1 cellular context compared by ENCODE assay signal in the genomic region with DNA sequence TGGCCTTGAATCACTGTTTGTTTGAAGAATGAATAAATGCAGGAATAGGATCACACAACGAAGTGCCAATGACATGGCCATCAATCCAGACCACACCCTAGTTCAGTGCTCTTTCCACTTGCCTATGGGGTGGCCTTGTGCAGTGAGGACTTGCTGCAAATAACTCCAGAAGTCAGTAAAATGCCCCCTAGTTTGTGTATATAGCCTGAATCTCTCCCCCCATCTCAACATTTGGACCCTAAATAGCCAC.
TF ChIP-seq lines count a peak whose summit lies in the region.

No MANE protein-coding gene starts in this region.

TF ChIP-seq in HepG2, 621 proteins besides CTCF, POLR2A, EP300 and RAD21 (continued from another document and continues in another):
- TF ChIP-seq, protein P1, sequence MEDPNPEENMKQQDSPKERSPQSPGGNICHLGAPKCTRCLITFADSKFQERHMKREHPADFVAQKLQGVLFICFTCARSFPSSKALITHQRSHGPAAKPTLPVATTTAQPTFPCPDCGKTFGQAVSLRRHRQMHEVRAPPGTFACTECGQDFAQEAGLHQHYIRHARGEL (CRISPR knock-in tag; IDR thresholded peaks at IDR 0.05), result no peak
- TF ChIP-seq ELF1 (CRISPR knock-in tag; IDR thresholded peaks at IDR 0.05), result no peak
- no peak for TF ChIP-seq ZNF337 (CRISPR knock-in tag; IDR thresholded peaks at IDR 0.05; ENCODE audit: borderline replicate concordance, low read depth)
- TF ChIP-seq FOXP1 (IDR thresholded peaks at IDR 0.05), result no peak
- TF ChIP-seq FOXP1 (CRISPR knock-in tag; IDR thresholded peaks at IDR 0.05), result no peak
- TF ChIP-seq RBAK (CRISPR knock-in tag; IDR thresholded peaks at IDR 0.05), result no peak
- TF ChIP-seq PCBP2 (optimal IDR thresholded peaks at IDR 0.05; ENCODE audit: low read depth, low read length, poor library complexity, severe bottlenecking), result no peak
- TF ChIP-seq PATZ1 (CRISPR knock-in tag; IDR thresholded peaks at IDR 0.05), result no peak
- TF ChIP-seq SRSF4 (IDR thresholded peaks at IDR 0.05; ENCODE audit: low read depth, low read length, poor library complexity, severe bottlenecking), result no peak
- TF ChIP-seq ZNF280B (CRISPR knock-in tag; IDR thresholded peaks at IDR 0.05; ENCODE audit: borderline replicate concordance), result no peak
- no peak for TF ChIP-seq ZSCAN30 (CRISPR knock-in tag; IDR thresholded peaks at IDR 0.05)
- TF ChIP-seq, protein P2, sequence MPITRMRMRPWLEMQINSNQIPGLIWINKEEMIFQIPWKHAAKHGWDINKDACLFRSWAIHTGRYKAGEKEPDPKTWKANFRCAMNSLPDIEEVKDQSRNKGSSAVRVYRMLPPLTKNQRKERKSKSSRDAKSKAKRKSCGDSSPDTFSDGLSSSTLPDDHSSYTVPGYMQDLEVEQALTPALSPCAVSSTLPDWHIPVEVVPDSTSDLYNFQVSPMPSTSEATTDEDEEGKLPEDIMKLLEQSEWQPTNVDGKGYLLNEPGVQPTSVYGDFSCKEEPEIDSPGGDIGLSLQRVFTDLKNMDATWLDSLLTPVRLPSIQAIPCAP (CRISPR knock-in tag; IDR thresholded peaks at IDR 0.05; ENCODE audit: low read depth), result no peak
- TF ChIP-seq ZBTB46 (CRISPR knock-in tag; IDR thresholded peaks at IDR 0.05; ENCODE audit: borderline replicate concordance), result no peak; the same call in 1 of the 2 replicates
- no peak for TF ChIP-seq ZNF800 (CRISPR knock-in tag; IDR thresholded peaks at IDR 0.05)
- no peak for TF ChIP-seq ZNF530 (CRISPR knock-in tag; IDR thresholded peaks at IDR 0.05; ENCODE audit: low read depth)
- TF ChIP-seq SRSF1 (optimal IDR thresholded peaks at IDR 0.05; ENCODE audit: low read depth, low read length), result no peak
- TF ChIP-seq MEF2D (CRISPR knock-in tag; IDR thresholded peaks at IDR 0.05), result no peak
- TF ChIP-seq ZNF83 (CRISPR knock-in tag; IDR thresholded peaks at IDR 0.05; ENCODE audit: borderline replicate concordance), result no peak
- no peak for TF ChIP-seq TAF15 (IDR thresholded peaks at IDR 0.05; ENCODE audit: low read depth, low read length, poor library complexity, severe bottlenecking)
- no peak for TF ChIP-seq BRD4 (CRISPR knock-in tag; IDR thresholded peaks at IDR 0.05)
- TF ChIP-seq CBFB (CRISPR knock-in tag; IDR thresholded peaks at IDR 0.05), result no peak
- no peak for TF ChIP-seq REXO4 (CRISPR knock-in tag; IDR thresholded peaks at IDR 0.05; ENCODE audit: borderline replicate concordance)
- no peak for TF ChIP-seq IRX3 (CRISPR knock-in tag; IDR thresholded peaks at IDR 0.05; ENCODE audit: borderline replicate concordance, low read depth)
- TF ChIP-seq SMARCC2 (IDR thresholded peaks at IDR 0.05), result no peak
- TF ChIP-seq ZNF790 (CRISPR knock-in tag; IDR thresholded peaks at IDR 0.05; ENCODE audit: borderline replicate concordance), result no peak
- TF ChIP-seq MED13 (CRISPR knock-in tag; IDR thresholded peaks at IDR 0.05), result no peak
- TF ChIP-seq ZZZ3 (CRISPR knock-in tag; IDR thresholded peaks at IDR 0.05; ENCODE audit: borderline replicate concordance), result no peak
- TF ChIP-seq FOXA1 (IDR thresholded peaks at IDR 0.05), result no peak
- TF ChIP-seq FOXA1 (CRISPR knock-in tag; IDR thresholded peaks at IDR 0.05), result 0 out of 2 replicates have a peak, but pooled peaks have one; percentile 26
- TF ChIP-seq PBX3 (CRISPR knock-in tag; IDR thresholded peaks at IDR 0.05; ENCODE audit: borderline replicate concordance), result no peak
- no peak for TF ChIP-seq SYNCRIP (IDR thresholded peaks at IDR 0.05; ENCODE audit: insufficient read depth, low read depth, low read length)
- TF ChIP-seq NAIF1 (CRISPR knock-in tag; IDR thresholded peaks at IDR 0.05; ENCODE audit: borderline replicate concordance), result no peak
- no peak; the same call in 1 of the 2 replicates for TF ChIP-seq ZNF879 (CRISPR knock-in tag; IDR thresholded peaks at IDR 0.05)
- TF ChIP-seq NR3C1 (CRISPR knock-in tag; IDR thresholded peaks at IDR 0.05), result no peak
- no peak for TF ChIP-seq ZNF331 (CRISPR knock-in tag; IDR thresholded peaks at IDR 0.05)
- TF ChIP-seq ZNF12 (CRISPR knock-in tag; IDR thresholded peaks at IDR 0.05), result no peak
- TF ChIP-seq GTF3A (CRISPR knock-in tag; conservative IDR thresholded peaks at IDR 0.05), result no peak
- TF ChIP-seq, protein P3, sequence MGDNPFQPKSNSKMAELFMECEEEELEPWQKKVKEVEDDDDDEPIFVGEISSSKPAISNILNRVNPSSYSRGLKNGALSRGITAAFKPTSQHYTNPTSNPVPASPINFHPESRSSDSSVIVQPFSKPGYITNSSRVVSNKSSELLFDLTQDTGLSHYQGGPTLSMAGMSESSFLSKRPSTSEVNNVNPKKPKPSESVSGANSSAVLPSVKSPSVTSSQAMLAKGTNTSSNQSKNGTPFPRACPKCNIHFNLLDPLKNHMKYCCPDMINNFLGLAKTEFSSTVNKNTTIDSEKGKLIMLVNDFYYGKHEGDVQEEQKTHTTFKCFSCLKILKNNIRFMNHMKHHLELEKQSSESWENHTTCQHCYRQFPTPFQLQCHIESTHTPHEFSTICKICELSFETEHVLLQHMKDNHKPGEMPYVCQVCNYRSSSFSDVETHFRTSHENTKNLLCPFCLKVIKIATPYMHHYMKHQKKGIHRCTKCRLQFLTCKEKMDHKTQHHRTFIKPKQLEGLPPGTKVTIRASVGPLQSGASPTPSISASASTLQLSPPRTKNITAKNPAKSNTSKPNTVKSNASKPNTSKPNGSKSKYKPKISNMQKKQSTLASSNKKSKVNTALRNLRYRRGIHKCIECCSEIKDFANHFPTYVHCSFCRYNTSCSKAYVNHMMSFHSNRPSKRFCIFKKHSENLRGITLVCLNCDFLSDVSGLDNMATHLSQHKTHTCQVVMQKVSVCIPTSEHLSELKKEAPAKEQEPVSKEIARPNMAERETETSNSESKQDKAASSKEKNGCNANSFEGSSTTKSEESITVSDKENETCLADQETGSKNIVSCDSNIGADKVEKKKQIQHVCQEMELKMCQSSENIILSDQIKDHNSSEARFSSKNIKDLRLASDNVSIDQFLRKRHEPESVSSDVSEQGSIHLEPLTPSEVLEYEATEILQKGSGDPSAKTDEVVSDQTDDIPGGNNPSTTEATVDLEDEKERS (CRISPR knock-in tag; IDR thresholded peaks at IDR 0.05), result no peak
- no peak for TF ChIP-seq ZFAT (CRISPR knock-in tag; conservative IDR thresholded peaks at IDR 0.05)
- no peak for TF ChIP-seq IKZF1 (IDR thresholded peaks at IDR 0.05)
- TF ChIP-seq ZNF143 (CRISPR knock-in tag; IDR thresholded peaks at IDR 0.05), result peak; percentile 39; the same call in 1 of the 2 replicates
- no peak for TF ChIP-seq ZSCAN31 (CRISPR knock-in tag; IDR thresholded peaks at IDR 0.05; ENCODE audit: low read depth)
- TF ChIP-seq, protein P4, sequence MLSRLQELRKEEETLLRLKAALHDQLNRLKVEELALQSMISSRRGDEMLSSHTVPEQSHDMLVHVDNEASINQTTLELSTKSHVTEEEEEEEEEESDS (CRISPR knock-in tag; IDR thresholded peaks at IDR 0.05; ENCODE audit: borderline replicate concordance), result no peak
- TF ChIP-seq BCL3 (CRISPR knock-in tag; IDR thresholded peaks at IDR 0.05), result no peak
- no peak for TF ChIP-seq CERS6 (CRISPR knock-in tag; IDR thresholded peaks at IDR 0.05)
- 0 out of 2 replicates have a peak, but pooled peaks have one; percentile 84 for TF ChIP-seq KLF12 (CRISPR knock-in tag; IDR thresholded peaks at IDR 0.05; ENCODE audit: borderline replicate concordance)
- TF ChIP-seq NCOA1 (CRISPR knock-in tag; IDR thresholded peaks at IDR 0.05), result no peak
- TF ChIP-seq ZNF720 (CRISPR knock-in tag; IDR thresholded peaks at IDR 0.05), result 0 out of 2 replicates have a peak, but pooled peaks have one; percentile 6
- no peak for TF ChIP-seq ZNF598 (CRISPR knock-in tag; IDR thresholded peaks at IDR 0.05; ENCODE audit: borderline replicate concordance)
- TF ChIP-seq ZNF205 (CRISPR knock-in tag; IDR thresholded peaks at IDR 0.05), result no peak
- TF ChIP-seq SOX13 (IDR thresholded peaks at IDR 0.05), result no peak
- TF ChIP-seq SOX13 (CRISPR knock-in tag; conservative IDR thresholded peaks at IDR 0.05 in 1 of 2, IDR thresholded peaks at IDR 0.05 in 1 of 2), result no peak
- TF ChIP-seq HOXA9 (CRISPR knock-in tag; IDR thresholded peaks at IDR 0.05; ENCODE audit: borderline replicate concordance), result no peak
- no peak for TF ChIP-seq RAD51 (IDR thresholded peaks at IDR 0.05; ENCODE audit: borderline replicate concordance)
- no peak for TF ChIP-seq NFIB (CRISPR knock-in tag; IDR thresholded peaks at IDR 0.05; ENCODE audit: borderline replicate concordance)
- TF ChIP-seq KLF11 (CRISPR knock-in tag; IDR thresholded peaks at IDR 0.05), result no peak
- TF ChIP-seq ZNF121 (CRISPR knock-in tag; IDR thresholded peaks at IDR 0.05), result no peak
- TF ChIP-seq ZSCAN29 (CRISPR knock-in tag; conservative IDR thresholded peaks at IDR 0.05), result 0 out of 2 replicates have a peak, but pooled peaks have one; percentile 75
- TF ChIP-seq PRMT3 (CRISPR knock-in tag; IDR thresholded peaks at IDR 0.05; ENCODE audit: borderline replicate concordance, low read depth), result 0 out of 2 replicates have a peak, but pooled peaks have one; percentile 64
